Comparison of ENCODE assay signal across 1 cellular context in the genomic region with DNA sequence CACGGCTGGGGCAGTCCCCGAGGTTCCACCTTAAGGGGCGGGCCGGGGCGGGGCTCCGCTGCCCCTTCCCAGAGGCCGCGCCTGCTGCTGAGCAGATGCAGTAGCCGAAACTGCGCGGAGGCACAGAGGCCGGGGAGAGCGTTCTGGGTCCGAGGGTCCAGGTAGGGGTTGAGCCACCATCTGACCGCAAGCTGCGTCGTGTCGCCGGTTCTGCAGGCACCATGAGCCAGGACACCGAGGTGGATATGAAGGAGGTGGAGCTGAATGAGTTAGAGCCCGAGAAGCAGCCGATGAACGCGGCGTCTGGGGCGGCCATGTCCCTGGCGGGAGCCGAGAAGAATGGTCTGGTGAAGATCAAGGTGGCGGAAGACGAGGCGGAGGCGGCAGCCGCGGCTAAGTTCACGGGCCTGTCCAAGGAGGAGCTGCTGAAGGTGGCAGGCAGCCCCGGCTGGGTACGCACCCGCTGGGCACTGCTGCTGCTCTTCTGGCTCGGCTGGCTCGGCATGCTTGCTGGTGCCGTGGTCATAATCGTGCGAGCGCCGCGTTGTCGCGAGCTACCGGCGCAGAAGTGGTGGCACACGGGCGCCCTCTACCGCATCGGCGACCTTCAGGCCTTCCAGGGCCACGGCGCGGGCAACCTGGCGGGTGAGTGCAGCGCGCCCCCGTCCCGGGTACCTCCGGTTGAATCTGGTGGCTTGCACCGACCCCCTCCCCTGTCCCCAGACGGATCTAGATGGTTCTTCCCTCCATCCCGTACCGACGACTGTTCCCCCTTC.
TF ChIP-seq lines count a peak whose summit lies in the region.

A gene (plus strand): TSS at position 94 of the 776 bp plus-strand sequence. CDS start 128 bp downstream, at position 222.

TF ChIP-seq in HepG2, 621 proteins besides CTCF, POLR2A, EP300 and RAD21 (continued from another document and continues in another):
- TF ChIP-seq, protein P1, sequence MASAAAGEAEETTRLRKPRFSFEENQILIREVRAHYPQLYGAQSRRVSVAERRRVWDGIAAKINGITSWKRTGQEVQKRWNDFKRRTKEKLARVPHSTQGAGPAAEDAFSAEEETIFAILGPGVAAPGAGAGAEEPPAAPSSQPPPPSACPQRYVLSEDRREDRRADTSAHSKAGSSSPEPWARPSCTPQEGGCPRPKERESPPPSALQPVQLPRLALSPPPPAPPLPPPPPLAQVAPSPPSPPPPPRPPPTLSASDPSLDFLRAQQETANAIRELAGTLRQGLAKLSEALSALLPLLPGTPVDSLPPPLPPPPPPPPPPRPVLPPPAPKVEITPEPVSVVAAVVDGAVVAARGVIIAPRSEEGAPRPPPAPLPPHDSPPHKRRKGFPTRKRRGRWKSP (CRISPR knock-in tag; IDR thresholded peaks at IDR 0.05), result peak; percentile 92
- TF ChIP-seq ZFP90 (CRISPR knock-in tag; IDR thresholded peaks at IDR 0.05; ENCODE audit: borderline replicate concordance) (peak; percentile 42; the same call in 1 of the 2 replicates), ELF3 (CRISPR knock-in tag; IDR thresholded peaks at IDR 0.05) (peak; percentile 42; the same call in 1 of the 2 replicates), IKZF4 (CRISPR knock-in tag; IDR thresholded peaks at IDR 0.05; ENCODE audit: borderline replicate concordance, low read depth, not compliant biosample characterization) (peak; percentile 81), FIP1L1 (IDR thresholded peaks at IDR 0.05; ENCODE audit: borderline replicate concordance, insufficient read depth, low read depth, low read length) (0 out of 2 replicates have a peak, but pooled peaks have one; percentile 26), HES4 (CRISPR knock-in tag; IDR thresholded peaks at IDR 0.05; ENCODE audit: borderline replicate concordance) (0 out of 2 replicates have a peak, but pooled peaks have one; percentile 57), ZNF225 (CRISPR knock-in tag; IDR thresholded peaks at IDR 0.05) (peak; percentile 93), ZNF660 (CRISPR knock-in tag; IDR thresholded peaks at IDR 0.05; ENCODE audit: borderline replicate concordance, low read depth) (no peak), XBP1 (CRISPR knock-in tag; IDR thresholded peaks at IDR 0.05) (0 out of 2 replicates have a peak, but pooled peaks have one; percentile 68), TARDBP (CRISPR knock-in tag; IDR thresholded peaks at IDR 0.05) (peak; percentile 47), ONECUT2 (CRISPR knock-in tag; IDR thresholded peaks at IDR 0.05) (0 out of 2 replicates have a peak, but pooled peaks have one; percentile 9), JUNB (CRISPR knock-in tag; IDR thresholded peaks at IDR 0.05; ENCODE audit: borderline replicate concordance) (no peak), FOXK1 (CRISPR knock-in tag; IDR thresholded peaks at IDR 0.05; ENCODE audit: borderline replicate concordance, low read depth) (peak; percentile 71; the same call in 1 of the 2 replicates), ZZZ3 (CRISPR knock-in tag; IDR thresholded peaks at IDR 0.05; ENCODE audit: borderline replicate concordance) (peak; percentile 65; the same call in 1 of the 2 replicates), ZNF562 (CRISPR knock-in tag; IDR thresholded peaks at IDR 0.05; ENCODE audit: borderline replicate concordance) (no peak), CENPX (CRISPR knock-in tag; IDR thresholded peaks at IDR 0.05) (no peak), ZBTB7B (CRISPR knock-in tag; IDR thresholded peaks at IDR 0.05) (peak; percentile 43), ELF1 (CRISPR knock-in tag; IDR thresholded peaks at IDR 0.05) (no peak; the same call in 1 of the 2 replicates), ZNF567 (CRISPR knock-in tag; IDR thresholded peaks at IDR 0.05; ENCODE audit: borderline replicate concordance) (no peak), ZNF563 (CRISPR knock-in tag; IDR thresholded peaks at IDR 0.05) (peak; percentile 80), NFIC (IDR thresholded peaks at IDR 0.05; ENCODE audit: low read length) (no peak), ZMAT3 (CRISPR knock-in tag; conservative IDR thresholded peaks at IDR 0.05) (peak; percentile 73; the same call in 1 of the 2 replicates), PHB2 (IDR thresholded peaks at IDR 0.05; ENCODE audit: partially characterized antibody) (no peak), NR1H2 (CRISPR knock-in tag; IDR thresholded peaks at IDR 0.05; ENCODE audit: borderline replicate concordance, low read depth) (no peak), NCOA2 (CRISPR knock-in tag; IDR thresholded peaks at IDR 0.05) (peak; percentile 38; the same call in 1 of the 2 replicates), RCOR2 (CRISPR knock-in tag; IDR thresholded peaks at IDR 0.05) (no peak), HNRNPLL (IDR thresholded peaks at IDR 0.05; ENCODE audit: low read depth, low read length, poor library complexity, severe bottlenecking) (peak; percentile 84), GZF1 (CRISPR knock-in tag; IDR thresholded peaks at IDR 0.05) (peak; percentile 86; the same call in 1 of the 2 replicates), HNF4A (CRISPR knock-in tag; IDR thresholded peaks at IDR 0.05) (peak; percentile 56), ARNT2 (CRISPR knock-in tag; IDR thresholded peaks at IDR 0.05; ENCODE audit: low read depth) (peak; percentile 68), ZNF251 (CRISPR knock-in tag; IDR thresholded peaks at IDR 0.05) (no peak), CREM (IDR thresholded peaks at IDR 0.05) (no peak), CREM (CRISPR knock-in tag; IDR thresholded peaks at IDR 0.05) (no peak), HDAC2 (CRISPR knock-in tag; IDR thresholded peaks at IDR 0.05) (peak; percentile 31), HOXD1 (CRISPR knock-in tag; IDR thresholded peaks at IDR 0.05) (peak; percentile 45; the same call in 1 of the 2 replicates), ZNF75D (CRISPR knock-in tag; IDR thresholded peaks at IDR 0.05; ENCODE audit: borderline replicate concordance) (no peak), ZNF782 (CRISPR knock-in tag; IDR thresholded peaks at IDR 0.05; ENCODE audit: borderline replicate concordance) (peak; percentile 90; the same call in 1 of the 2 replicates), HNRNPK (IDR thresholded peaks at IDR 0.05; ENCODE audit: low read depth, low read length, poor library complexity, severe bottlenecking) (peak; percentile 83), SOX13 (IDR thresholded peaks at IDR 0.05) (no peak), SOX13 (CRISPR knock-in tag; conservative IDR thresholded peaks at IDR 0.05 in 1 of 2, IDR thresholded peaks at IDR 0.05 in 1 of 2) (peak in 1 of 2 experiments; percentile 44; a peak in 1 of 4 replicates), TOPORS (CRISPR knock-in tag; IDR thresholded peaks at IDR 0.05) (0 out of 2 replicates have a peak, but pooled peaks have one; percentile 61)
- TF ChIP-seq, protein P2, sequence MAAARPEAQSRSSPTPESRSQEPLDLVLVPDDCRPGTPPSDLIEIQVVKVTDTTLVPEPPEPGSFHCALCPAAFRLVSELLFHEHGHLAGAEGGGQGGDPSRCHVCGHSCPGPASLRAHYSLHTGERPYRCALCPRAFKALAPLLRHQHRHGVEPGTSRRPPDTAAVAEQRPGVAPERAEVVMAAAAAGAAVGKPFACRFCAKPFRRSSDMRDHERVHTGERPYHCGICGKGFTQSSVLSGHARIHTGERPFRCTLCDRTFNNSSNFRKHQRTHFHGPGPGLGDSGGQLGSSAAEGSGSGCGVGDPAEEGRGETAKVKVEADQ (CRISPR knock-in tag; IDR thresholded peaks at IDR 0.05; ENCODE audit: borderline replicate concordance), result peak; percentile 85
- TF ChIP-seq, protein P3, sequence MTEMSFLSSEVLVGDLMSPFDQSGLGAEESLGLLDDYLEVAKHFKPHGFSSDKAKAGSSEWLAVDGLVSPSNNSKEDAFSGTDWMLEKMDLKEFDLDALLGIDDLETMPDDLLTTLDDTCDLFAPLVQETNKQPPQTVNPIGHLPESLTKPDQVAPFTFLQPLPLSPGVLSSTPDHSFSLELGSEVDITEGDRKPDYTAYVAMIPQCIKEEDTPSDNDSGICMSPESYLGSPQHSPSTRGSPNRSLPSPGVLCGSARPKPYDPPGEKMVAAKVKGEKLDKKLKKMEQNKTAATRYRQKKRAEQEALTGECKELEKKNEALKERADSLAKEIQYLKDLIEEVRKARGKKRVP (CRISPR knock-in tag; IDR thresholded peaks at IDR 0.05), result peak in 1 of 2 experiments; percentile 71; a peak in 2 of 4 replicates
- TF ChIP-seq, protein P4, sequence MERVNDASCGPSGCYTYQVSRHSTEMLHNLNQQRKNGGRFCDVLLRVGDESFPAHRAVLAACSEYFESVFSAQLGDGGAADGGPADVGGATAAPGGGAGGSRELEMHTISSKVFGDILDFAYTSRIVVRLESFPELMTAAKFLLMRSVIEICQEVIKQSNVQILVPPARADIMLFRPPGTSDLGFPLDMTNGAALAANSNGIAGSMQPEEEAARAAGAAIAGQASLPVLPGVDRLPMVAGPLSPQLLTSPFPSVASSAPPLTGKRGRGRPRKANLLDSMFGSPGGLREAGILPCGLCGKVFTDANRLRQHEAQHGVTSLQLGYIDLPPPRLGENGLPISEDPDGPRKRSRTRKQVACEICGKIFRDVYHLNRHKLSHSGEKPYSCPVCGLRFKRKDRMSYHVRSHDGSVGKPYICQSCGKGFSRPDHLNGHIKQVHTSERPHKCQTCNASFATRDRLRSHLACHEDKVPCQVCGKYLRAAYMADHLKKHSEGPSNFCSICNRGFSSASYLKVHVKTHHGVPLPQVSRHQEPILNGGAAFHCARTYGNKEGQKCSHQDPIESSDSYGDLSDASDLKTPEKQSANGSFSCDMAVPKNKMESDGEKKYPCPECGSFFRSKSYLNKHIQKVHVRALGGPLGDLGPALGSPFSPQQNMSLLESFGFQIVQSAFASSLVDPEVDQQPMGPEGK (CRISPR knock-in tag; IDR thresholded peaks at IDR 0.05), result peak; percentile 46; the same call in 1 of the 2 replicates
- TF ChIP-seq, protein P5, sequence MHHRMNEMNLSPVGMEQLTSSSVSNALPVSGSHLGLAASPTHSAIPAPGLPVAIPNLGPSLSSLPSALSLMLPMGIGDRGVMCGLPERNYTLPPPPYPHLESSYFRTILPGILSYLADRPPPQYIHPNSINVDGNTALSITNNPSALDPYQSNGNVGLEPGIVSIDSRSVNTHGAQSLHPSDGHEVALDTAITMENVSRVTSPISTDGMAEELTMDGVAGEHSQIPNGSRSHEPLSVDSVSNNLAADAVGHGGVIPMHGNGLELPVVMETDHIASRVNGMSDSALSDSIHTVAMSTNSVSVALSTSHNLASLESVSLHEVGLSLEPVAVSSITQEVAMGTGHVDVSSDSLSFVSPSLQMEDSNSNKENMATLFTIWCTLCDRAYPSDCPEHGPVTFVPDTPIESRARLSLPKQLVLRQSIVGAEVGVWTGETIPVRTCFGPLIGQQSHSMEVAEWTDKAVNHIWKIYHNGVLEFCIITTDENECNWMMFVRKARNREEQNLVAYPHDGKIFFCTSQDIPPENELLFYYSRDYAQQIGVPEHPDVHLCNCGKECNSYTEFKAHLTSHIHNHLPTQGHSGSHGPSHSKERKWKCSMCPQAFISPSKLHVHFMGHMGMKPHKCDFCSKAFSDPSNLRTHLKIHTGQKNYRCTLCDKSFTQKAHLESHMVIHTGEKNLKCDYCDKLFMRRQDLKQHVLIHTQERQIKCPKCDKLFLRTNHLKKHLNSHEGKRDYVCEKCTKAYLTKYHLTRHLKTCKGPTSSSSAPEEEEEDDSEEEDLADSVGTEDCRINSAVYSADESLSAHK (CRISPR knock-in tag; IDR thresholded peaks at IDR 0.05; ENCODE audit: borderline replicate concordance), result no peak
- TF ChIP-seq, protein P6, sequence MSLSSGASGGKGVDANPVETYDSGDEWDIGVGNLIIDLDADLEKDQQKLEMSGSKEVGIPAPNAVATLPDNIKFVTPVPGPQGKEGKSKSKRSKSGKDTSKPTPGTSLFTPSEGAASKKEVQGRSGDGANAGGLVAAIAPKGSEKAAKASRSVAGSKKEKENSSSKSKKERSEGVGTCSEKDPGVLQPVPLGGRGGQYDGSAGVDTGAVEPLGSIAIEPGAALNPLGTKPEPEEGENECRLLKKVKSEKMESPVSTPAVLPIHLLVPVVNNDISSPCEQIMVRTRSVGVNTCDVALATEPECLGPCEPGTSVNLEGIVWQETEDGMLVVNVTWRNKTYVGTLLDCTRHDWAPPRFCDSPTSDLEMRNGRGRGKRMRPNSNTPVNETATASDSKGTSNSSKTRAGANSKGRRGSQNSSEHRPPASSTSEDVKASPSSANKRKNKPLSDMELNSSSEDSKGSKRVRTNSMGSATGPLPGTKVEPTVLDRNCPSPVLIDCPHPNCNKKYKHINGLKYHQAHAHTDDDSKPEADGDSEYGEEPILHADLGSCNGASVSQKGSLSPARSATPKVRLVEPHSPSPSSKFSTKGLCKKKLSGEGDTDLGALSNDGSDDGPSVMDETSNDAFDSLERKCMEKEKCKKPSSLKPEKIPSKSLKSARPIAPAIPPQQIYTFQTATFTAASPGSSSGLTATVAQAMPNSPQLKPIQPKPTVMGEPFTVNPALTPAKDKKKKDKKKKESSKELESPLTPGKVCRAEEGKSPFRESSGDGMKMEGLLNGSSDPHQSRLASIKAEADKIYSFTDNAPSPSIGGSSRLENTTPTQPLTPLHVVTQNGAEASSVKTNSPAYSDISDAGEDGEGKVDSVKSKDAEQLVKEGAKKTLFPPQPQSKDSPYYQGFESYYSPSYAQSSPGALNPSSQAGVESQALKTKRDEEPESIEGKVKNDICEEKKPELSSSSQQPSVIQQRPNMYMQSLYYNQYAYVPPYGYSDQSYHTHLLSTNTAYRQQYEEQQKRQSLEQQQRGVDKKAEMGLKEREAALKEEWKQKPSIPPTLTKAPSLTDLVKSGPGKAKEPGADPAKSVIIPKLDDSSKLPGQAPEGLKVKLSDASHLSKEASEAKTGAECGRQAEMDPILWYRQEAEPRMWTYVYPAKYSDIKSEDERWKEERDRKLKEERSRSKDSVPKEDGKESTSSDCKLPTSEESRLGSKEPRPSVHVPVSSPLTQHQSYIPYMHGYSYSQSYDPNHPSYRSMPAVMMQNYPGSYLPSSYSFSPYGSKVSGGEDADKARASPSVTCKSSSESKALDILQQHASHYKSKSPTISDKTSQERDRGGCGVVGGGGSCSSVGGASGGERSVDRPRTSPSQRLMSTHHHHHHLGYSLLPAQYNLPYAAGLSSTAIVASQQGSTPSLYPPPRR (CRISPR knock-in tag; IDR thresholded peaks at IDR 0.05; ENCODE audit: borderline replicate concordance), result peak; percentile 40; the same call in 1 of the 2 replicates
- TF ChIP-seq, protein P7, sequence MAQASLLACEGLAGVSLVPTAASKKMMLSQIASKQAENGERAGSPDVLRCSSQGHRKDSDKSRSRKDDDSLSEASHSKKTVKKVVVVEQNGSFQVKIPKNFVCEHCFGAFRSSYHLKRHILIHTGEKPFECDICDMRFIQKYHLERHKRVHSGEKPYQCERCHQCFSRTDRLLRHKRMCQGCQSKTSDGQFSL (CRISPR knock-in tag; IDR thresholded peaks at IDR 0.05), result 0 out of 2 replicates have a peak, but pooled peaks have one; percentile 31
- TF ChIP-seq, protein P8, sequence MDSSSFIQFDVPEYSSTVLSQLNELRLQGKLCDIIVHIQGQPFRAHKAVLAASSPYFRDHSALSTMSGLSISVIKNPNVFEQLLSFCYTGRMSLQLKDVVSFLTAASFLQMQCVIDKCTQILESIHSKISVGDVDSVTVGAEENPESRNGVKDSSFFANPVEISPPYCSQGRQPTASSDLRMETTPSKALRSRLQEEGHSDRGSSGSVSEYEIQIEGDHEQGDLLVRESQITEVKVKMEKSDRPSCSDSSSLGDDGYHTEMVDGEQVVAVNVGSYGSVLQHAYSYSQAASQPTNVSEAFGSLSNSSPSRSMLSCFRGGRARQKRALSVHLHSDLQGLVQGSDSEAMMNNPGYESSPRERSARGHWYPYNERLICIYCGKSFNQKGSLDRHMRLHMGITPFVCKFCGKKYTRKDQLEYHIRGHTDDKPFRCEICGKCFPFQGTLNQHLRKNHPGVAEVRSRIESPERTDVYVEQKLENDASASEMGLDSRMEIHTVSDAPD (CRISPR knock-in tag; IDR thresholded peaks at IDR 0.05), result peak; percentile 73
- TF ChIP-seq, protein P9, sequence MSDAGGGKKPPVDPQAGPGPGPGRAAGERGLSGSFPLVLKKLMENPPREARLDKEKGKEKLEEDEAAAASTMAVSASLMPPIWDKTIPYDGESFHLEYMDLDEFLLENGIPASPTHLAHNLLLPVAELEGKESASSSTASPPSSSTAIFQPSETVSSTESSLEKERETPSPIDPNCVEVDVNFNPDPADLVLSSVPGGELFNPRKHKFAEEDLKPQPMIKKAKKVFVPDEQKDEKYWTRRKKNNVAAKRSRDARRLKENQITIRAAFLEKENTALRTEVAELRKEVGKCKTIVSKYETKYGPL (CRISPR knock-in tag; IDR thresholded peaks at IDR 0.05), result peak; percentile 45; the same call in 1 of the 2 replicates
